Comparison of ENCODE assay signal across 19 cellular contexts in the genomic region with DNA sequence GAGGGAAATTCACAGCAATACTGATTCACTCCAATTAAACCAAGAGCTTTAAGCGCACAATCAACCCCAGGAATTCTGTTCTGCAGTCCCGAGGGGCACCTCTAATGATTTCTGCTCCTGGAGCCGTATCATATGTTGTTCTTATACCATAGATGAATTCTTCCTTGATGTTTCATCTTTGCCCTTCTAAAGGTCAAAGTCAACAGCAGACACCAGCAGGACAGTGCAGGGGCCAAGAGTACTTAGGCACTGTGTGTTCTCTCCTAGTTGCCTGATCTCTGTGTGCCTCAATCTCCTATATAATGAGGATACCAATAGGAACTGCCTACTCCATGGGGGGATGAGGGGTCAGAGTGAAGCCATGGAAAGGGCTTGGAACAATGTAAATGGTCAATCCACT. TPM values are rescaled to one million over a fixed set of nuclear protein-coding genes. Genes with fewer than 3 reads are reported as not detected.
DNase-seq lines count a peak whose midpoint lies in the region; ATAC-seq, FAIRE-seq and TF ChIP-seq lines count a peak whose summit lies in the region.
"Had no signal": no experiment of that assay in that cellular context is flagged by ENCODE, and none has a peak within 500 bp of the region (broad histone marks: within the 10 kb centered on the region; RNA-seq: fewer than 3 reads in every experiment).

No MANE protein-coding gene starts in this region.

- no peaks in the 10 kb centered on the region for H3K36me3 ChIP-seq in small intestine (ENCODE audit: control insufficient read depth in 2 of 2, insufficient read depth in 2 of 2, low read length in 2 of 2)

- no peak for FAIRE-seq in small intestine (lab: Jason Lieb, UNC)
- FAIRE-seq: D721Med had no signal

- intact Hi-C loops in left colon (cut with DNase I, micrococcal nuclease): no loop called here

- DNase-seq in LHCN-M2 (ENCODE audit: low read depth) (peak; percentile 43), left colon (no peak), small intestine (peak; percentile 89), Kasumi-1 (lab: John Stamatoyannopoulos, UW) (no peak), NCI-H1694 treated with DMSO at 0.1 percent for 48 hours (lab: John Stamatoyannopoulos, UW) (no peak)
- DNase-seq: ACHN; CD4-positive, alpha-beta T cell; DND-41; GF-D8; KBM-7; NCI-H1092; NCI-H1930; NCI-H524 treated with DMSO at 0.1 percent for 48 hours; NK-92 treated with Interleukin-12 subunit alpha and Interleukin-12 subunit beta, amount 100 ng/mL, for 24 hours; OCI-M1 had no signal

- ATAC-seq in left colon (peak; percentile 48), HG02798 (IDR thresholded peaks at IDR 0.05; ENCODE audit: poor library complexity, unreplicated experiment) (no peak)

- WGBS in small intestine, 3 donors: 29 to 64% (median 48%) methylated on average over 3 of the region's 3 CpGs

- H3K27me3 ChIP-seq in small intestine (ENCODE audit: control insufficient read depth in 2 of 2, insufficient read depth in 2 of 2, low read length in 2 of 2): no peaks in the 10 kb centered on the region

- no peak overlapping the region for H3K4me3 ChIP-seq in small intestine (ENCODE audit: low read depth in 1 of 2, low read length in 2 of 2)
- H3K4me3 ChIP-seq: SK-N-MC had no signal

- H3K27ac ChIP-seq in VCaP: peak overlapping the region; percentile 88
- peak overlapping the region in 1 of 2 donors; percentile 82 for H3K27ac ChIP-seq in small intestine (ENCODE audit: low read depth in 1 of 2, low read length in 1 of 2)
- H3K27ac ChIP-seq: SK-N-MC had no signal

- peaks cover 4 to 7% of the 10 kb centered on the region in 2 donors for H3K4me1 ChIP-seq in small intestine (ENCODE audit: control insufficient read depth in 2 of 2, insufficient read depth in 1 of 2, low read depth in 1 of 2, low read length in 1 of 2)

- H3K9me3 ChIP-seq in small intestine (ENCODE audit: control insufficient read depth, low read depth): no peaks in the 10 kb centered on the region

- no peak for TF ChIP-seq CTCF in VCaP (conservative IDR thresholded peaks at IDR 0.05)

RNA-seq across cellular contexts. Expression of a gene that starts 16.5 kb away (rescaled TPM):
- 2.1 and 2.4 TPM in 2 replicates for total RNA-seq in LHCN-M2 (2014; rRNA removed)
- 1.8 TPM for polyA plus RNA-seq in LHCN-M2 (2012)
- total RNA-seq in left colon: 100 to 1,000 TPM; 147 to 150 TPM
- polyA plus RNA-seq in small intestine: 100 to 1,000 TPM in 1 of 3 donors, 10 to 100 TPM in 2; 22.1 to 126 (median 94.3) TPM
- total RNA-seq: CD4-positive, alpha-beta T cell had no signal

Comparison
In these comparisons a context has a peak if more than half of its experiments do, and no peak if none do; other contexts are left out.
1. DNase-seq: peak in LHCN-M2 (single experiment) and small intestine (single experiment); none in left colon (0 of 2), Kasumi-1 (0 of 2) and NCI-H1694 treated with DMSO at 0.1 percent for 48 hours (single experiment).
2. RNA of a gene that starts 16.5 kb away (total RNA-seq): 147 to 150 TPM in left colon; 2.1 to 2.4 TPM in LHCN-M2; every median in the first group is over 10 times any median in the second.